8 cellular contexts compared by ENCODE assay signal in genomic region chr3:122392868-122393844, GRCh38. TPM values are rescaled to one million over a fixed set of nuclear protein-coding genes. Genes with fewer than 3 reads are reported as not detected.
DNase-seq lines count a peak whose midpoint lies in the region; ATAC-seq and TF ChIP-seq lines count a peak whose summit lies in the region.

No MANE protein-coding gene starts in this region.

- no peaks in the 10 kb centered on the region for H3K9me3 Mint-ChIP-seq in activated CD4-positive, alpha-beta memory T cell treated with anti-CD3 and anti-CD28 coated beads for 36 hours
- H3K9me3 Mint-ChIP-seq in glutamatergic neuron (ENCODE audit: unreplicated experiment) = no peaks in the 10 kb centered on the region

- H3K27ac Mint-ChIP-seq in activated CD4-positive, alpha-beta memory T cell treated with anti-CD3 and anti-CD28 coated beads for 36 hours = no peak overlapping the region
- no peak overlapping the region for H3K27ac Mint-ChIP-seq in glutamatergic neuron (ENCODE audit: unreplicated experiment)

- TF ChIP-seq CTCF in GM10248 (IDR thresholded peaks at IDR 0.05; ENCODE audit: control extremely low read depth, extremely low read depth, low read depth, missing control alignments) = peak; percentile 58
- peak; percentile 83 for TF ChIP-seq CTCF in glutamatergic neuron (IDR thresholded peaks at IDR 0.05; ENCODE audit: partially characterized antibody, unreplicated experiment)
- TF ChIP-seq CTCF in smooth muscle cell (IDR thresholded peaks at IDR 0.05; ENCODE audit: borderline replicate concordance, insufficient read depth, poor library complexity, severe bottlenecking) = peak; percentile 67

- DNase-seq in ACHN = peak; percentile 53
- peak; percentile 41 for DNase-seq in GM10248 (ENCODE audit: extremely low spot score)
- peak; percentile 58 to 72 for DNase-seq in NCI-H2081 (lab: John Stamatoyannopoulos, UW)
- DNase-seq in activated CD4-positive, alpha-beta memory T cell treated with anti-CD3 and anti-CD28 coated beads for 36 hours = peak; percentile 20
- DNase-seq in glutamatergic neuron = no peak
- no peak for DNase-seq in smooth muscle cell (lab: John Stamatoyannopoulos, UW; ENCODE audit: unreplicated experiment)
- no peak for DNase-seq in putamen (ENCODE audit: low spot score)

- no peak for ATAC-seq in HG03469 (IDR thresholded peaks at IDR 0.05; ENCODE audit: unreplicated experiment)

- H3K36me3 ChIP-seq in smooth muscle cell (ENCODE audit: low read depth) = no peaks in the 10 kb centered on the region

- CTCF ChIA-PET in GM10248 (lab: Yijun Ruan, JAX) = interaction anchor here (0.7 to 6.3 kb wide), 29 partner anchors 8 to 848 kb away, joined by 3 to 82 read pairs (median 4); partner anchors contain the start of genes FAM162A, MIX23, POLQ and SEMA5B
- CTCF ChIA-PET in activated CD4-positive, alpha-beta memory T cell treated with anti-CD3 and anti-CD28 coated beads for 36 hours (lab: Charles Lee) = interaction anchor here (0.6 to 4.2 kb wide), 40 partner anchors 8 to 636 kb away, joined by 3 to 46 read pairs (median 4); partner anchors contain the start of genes DTX3L, EAF2, FAM162A and IQCB1

- no peaks in the 10 kb centered on the region for H3K27me3 Mint-ChIP-seq in activated CD4-positive, alpha-beta memory T cell treated with anti-CD3 and anti-CD28 coated beads for 36 hours
- H3K27me3 Mint-ChIP-seq in glutamatergic neuron (ENCODE audit: unreplicated experiment) = peaks cover 2% of the 10 kb centered on the region

- H3K79me2 ChIP-seq in smooth muscle cell (ENCODE audit: low read depth) = peaks cover 13% of the 10 kb centered on the region

- H2AFZ ChIP-seq in smooth muscle cell (ENCODE audit: low read depth) = peak overlapping the region; percentile 66

- POLR2A ChIA-PET in GM10248 (lab: Yijun Ruan, JAX) = interaction anchor here (0.8 kb wide), 1 partner anchor 9 kb away, joined by 4 read pairs; the partner anchor contains the start of gene FAM162A
- POLR2A ChIA-PET in activated CD4-positive, alpha-beta memory T cell treated with anti-CD3 and anti-CD28 coated beads for 36 hours (lab: Charles Lee) = interaction anchor here (0.9 to 1.4 kb wide), 2 partner anchors 9 to 23 kb away, joined by 5 to 9 read pairs; partner anchors contain the start of genes FAM162A, MIX23 and WDR5B

- no peaks in the 10 kb centered on the region for H3K27me3 ChIP-seq in smooth muscle cell (ENCODE audit: low read depth)

- no peak overlapping the region for H3K4me3 ChIP-seq in smooth muscle cell

- intact Hi-C loops in activated CD4-positive, alpha-beta memory T cell treated with anti-CD3 and anti-CD28 coated beads for 36 hours (cut with micrococcal nuclease) = no loop called here

- no peak overlapping the region for H3K4me3 Mint-ChIP-seq in activated CD4-positive, alpha-beta memory T cell treated with anti-CD3 and anti-CD28 coated beads for 36 hours
- H3K4me3 Mint-ChIP-seq in glutamatergic neuron (ENCODE audit: unreplicated experiment) = peak overlapping the region; percentile 9

- H3K27ac ChIP-seq in smooth muscle cell (ENCODE audit: low read depth) = peak overlapping the region; percentile 87

- H3K4me1 ChIP-seq in smooth muscle cell (ENCODE audit: low read depth) = peaks cover 22% of the 10 kb centered on the region

- H3K36me3 Mint-ChIP-seq in activated CD4-positive, alpha-beta memory T cell treated with anti-CD3 and anti-CD28 coated beads for 36 hours = peaks cover 2% of the 10 kb centered on the region
- H3K36me3 Mint-ChIP-seq in glutamatergic neuron (ENCODE audit: unreplicated experiment) = no peaks in the 10 kb centered on the region

- no peaks in the 10 kb centered on the region for H3K9me3 ChIP-seq in smooth muscle cell (replicated peaks; ENCODE audit: low read depth)

- peaks cover 28% of the 10 kb centered on the region for H3F3A ChIP-seq in smooth muscle cell (ENCODE audit: low read depth)

- 52% methylated on average over 2 of the region's 2 CpGs for WGBS in smooth muscle cell (ENCODE audit: low lambda C conversion rate)

- peaks cover 32% of the 10 kb centered on the region for H3K4me1 Mint-ChIP-seq in activated CD4-positive, alpha-beta memory T cell treated with anti-CD3 and anti-CD28 coated beads for 36 hours (ENCODE audit: low read depth)
- H3K4me1 Mint-ChIP-seq in glutamatergic neuron (ENCODE audit: low read depth, unreplicated experiment) = peaks cover 17% of the 10 kb centered on the region

- in situ Hi-C loops in ACHN (cut with HindIII; ENCODE audit: low pct_ligation_motif_present, low pct_unique_long_range_greater_than_20kb, low sequenced_read_pairs) = no loop called here

- H4K20me1 ChIP-seq in smooth muscle cell (ENCODE audit: low read depth) = peaks cover 21% of the 10 kb centered on the region

- peak overlapping the region; percentile 71 for H3K9ac ChIP-seq in smooth muscle cell (ENCODE audit: low read depth)

- peak overlapping the region; percentile 13 for H3K4me2 ChIP-seq in smooth muscle cell

RNA-seq across cellular contexts. Expression of gene FAM162A, which starts 9.2 kb away (rescaled TPM):
- 100 to 1,000 TPM in 1 of 2 experiments, 10 to 100 TPM in 1; 99.1 to 102 TPM for total RNA-seq in activated CD4-positive, alpha-beta memory T cell treated with anti-CD3 and anti-CD28 coated beads for 36 hours
- total RNA-seq in glutamatergic neuron (ENCODE audit: unreplicated experiment) (12.7 TPM), smooth muscle cell (108 and 117 TPM in 2 replicates)
- 209 and 219 TPM in 2 replicates for polyA plus RNA-seq in smooth muscle cell

RNA-seq across cellular contexts. Expression of gene MIX23, which starts 10.1 kb away (rescaled TPM):
- total RNA-seq in activated CD4-positive, alpha-beta memory T cell treated with anti-CD3 and anti-CD28 coated beads for 36 hours = 10 to 100 TPM; 86.4 to 87.8 TPM
- 20.2 TPM for total RNA-seq in glutamatergic neuron (ENCODE audit: unreplicated experiment)
- total RNA-seq in smooth muscle cell = 48.8 and 62.2 TPM in 2 replicates
- 43.4 and 54.8 TPM in 2 replicates for polyA plus RNA-seq in smooth muscle cell

RNA-seq across cellular contexts. Expression of gene WDR5B, which starts 22.7 kb away (rescaled TPM):
- total RNA-seq in activated CD4-positive, alpha-beta memory T cell treated with anti-CD3 and anti-CD28 coated beads for 36 hours = 1 to 10 TPM; 3.7 to 4.4 TPM
- total RNA-seq in glutamatergic neuron (ENCODE audit: unreplicated experiment) (3.4 TPM), smooth muscle cell (5.2 and 8.1 TPM in 2 replicates)
- polyA plus RNA-seq in smooth muscle cell = 1.6 and 1.8 TPM in 2 replicates

Comparison
In these comparisons a context has a peak if more than half of its experiments do, and no peak if none do; other contexts are left out.
1. DNase-seq: peak in ACHN (single experiment), GM10248 (single experiment), NCI-H2081 (2 of 2) and activated CD4-positive, alpha-beta memory T cell treated with anti-CD3 and anti-CD28 coated beads for 36 hours (single experiment); none in glutamatergic neuron (single experiment), smooth muscle cell (single experiment) and putamen (single experiment).
2. Peak in every context shown above with its lines, with median percentiles within 50 percentile points of each other: CTCF ChIP-seq.